Comparison of ENCODE assay signal across 9 cellular contexts in the genomic region with DNA sequence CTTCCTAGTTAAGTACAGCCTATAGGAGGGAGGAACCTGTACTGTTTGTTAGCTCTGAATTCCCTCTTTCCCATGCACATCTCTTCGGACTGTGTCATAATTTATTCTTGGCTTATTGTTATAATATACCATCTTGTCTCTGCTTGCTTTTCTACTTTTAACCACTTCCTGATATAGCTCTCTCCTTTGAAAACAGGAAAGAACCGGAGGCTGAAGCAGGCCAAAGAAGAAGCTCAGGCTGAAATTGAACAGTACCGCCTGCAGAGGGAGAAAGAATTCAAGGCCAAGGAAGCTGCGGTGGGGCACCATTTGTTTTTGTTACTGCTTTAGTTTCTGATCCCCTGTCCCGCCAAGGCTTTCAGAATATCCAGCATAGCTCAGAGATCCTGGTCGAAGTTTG. TPM values are rescaled to one million over a fixed set of nuclear protein-coding genes. Genes with fewer than 3 reads are reported as not detected.
DNase-seq lines count a peak whose midpoint lies in the region; ATAC-seq and TF ChIP-seq lines count a peak whose summit lies in the region.
"Had no signal": no experiment of that assay in that cellular context is flagged by ENCODE, and none has a peak within 500 bp of the region (broad histone marks: within the 10 kb centered on the region; RNA-seq: fewer than 3 reads in every experiment).

No MANE protein-coding gene starts in this region.

- H3F3A ChIP-seq in DOHH2 (ENCODE audit: control insufficient read depth, insufficient read depth): peaks cover 19% of the 10 kb centered on the region

- H3K9me3 ChIP-seq in DOHH2 (ENCODE audit: control insufficient read depth, insufficient read depth, low read length) (no peaks in the 10 kb centered on the region), suprapubic skin (no peaks in the 10 kb centered on the region)

- H3K36me3 Mint-ChIP-seq in activated naive CD4-positive, alpha-beta T cell treated with anti-CD3 and anti-CD28 coated beads, Interleukin-2, amount 50 U/mL, for 72 hours: peaks cover 35 to 62% of the 10 kb centered on the region in 2 donors

- peak; percentile 76 for DNase-seq in NOMO-1 treated with dmso at 0.1 percent for 144 hours (lab: John Stamatoyannopoulos, UW; ENCODE audit: unreplicated experiment)
- DNase-seq in activated naive CD4-positive, alpha-beta T cell treated with anti-CD3 and anti-CD28 coated beads, Interleukin-2, amount 50 U/mL, for 72 hours (ENCODE audit: low spot score in 2 of 2): peak in 1 of 2 donors; percentile 38
- peak; percentile 78 for DNase-seq in iris pigment epithelial cell (ENCODE audit: low read depth)
- no peak for DNase-seq in suprapubic skin (ENCODE audit: low spot score in 2 of 2)

- peak overlapping the region; percentile 94 for H3K4me2 ChIP-seq in DOHH2 (ENCODE audit: low read length)

- ATAC-seq in activated naive CD4-positive, alpha-beta T cell treated with anti-CD3 and anti-CD28 coated beads, Interleukin-2, amount 50 U/mL, for 72 hours: peak; percentile 16 to 25
- ATAC-seq in GM18858 (IDR thresholded peaks at IDR 0.05; ENCODE audit: unreplicated experiment): no peak
- ATAC-seq in GM21786 (IDR thresholded peaks at IDR 0.05; ENCODE audit: unreplicated experiment): no peak
- no peak for ATAC-seq in GM18907 (IDR thresholded peaks at IDR 0.05; ENCODE audit: unreplicated experiment)
- ATAC-seq: HCT116 had no signal

- H3K4me1 ChIP-seq in DOHH2 (ENCODE audit: control insufficient read depth, low read length) (peaks cover 43% of the 10 kb centered on the region), suprapubic skin (peaks cover 52% of the 10 kb centered on the region)

- TF ChIP-seq POLR2A in suprapubic skin (IDR thresholded peaks at IDR 0.05): no peak

- no peaks in the 10 kb centered on the region for H3K27me3 ChIP-seq in DOHH2 (ENCODE audit: control insufficient read depth, low read length)
- no peaks in the 10 kb centered on the region for H3K27me3 ChIP-seq in suprapubic skin

- H3K27ac Mint-ChIP-seq in activated naive CD4-positive, alpha-beta T cell treated with anti-CD3 and anti-CD28 coated beads, Interleukin-2, amount 50 U/mL, for 72 hours: peak overlapping the region; percentile 87 to 91

- peak overlapping the region; percentile 69 for H3K4me3 ChIP-seq in DOHH2 (ENCODE audit: low read length)
- peak overlapping the region; percentile 7 for H3K4me3 ChIP-seq in suprapubic skin

- TF ChIP-seq CTCF in DOHH2 (IDR thresholded peaks at IDR 0.05; ENCODE audit: low read depth, low read length, poor library complexity, severe bottlenecking) (peak; percentile 60), suprapubic skin (IDR thresholded peaks at IDR 0.05) (peak; percentile 26 to 36)

- peaks cover 82% of the 10 kb centered on the region for H3K79me2 ChIP-seq in DOHH2 (ENCODE audit: control insufficient read depth, low read length)

- peaks cover 25% of the 10 kb centered on the region for H4K20me1 ChIP-seq in DOHH2 (ENCODE audit: control insufficient read depth, insufficient read depth, low read depth, low read length)

- peaks cover 68% of the 10 kb centered on the region for H3K36me3 ChIP-seq in DOHH2 (ENCODE audit: control insufficient read depth, low read length)
- H3K36me3 ChIP-seq in suprapubic skin: peaks cover 44% of the 10 kb centered on the region

- H3K27ac ChIP-seq in DOHH2 (ENCODE audit: low read depth, low read length) (peak overlapping the region; percentile 90), suprapubic skin (peak overlapping the region; percentile 60)

- H3K9me3 Mint-ChIP-seq in activated naive CD4-positive, alpha-beta T cell treated with anti-CD3 and anti-CD28 coated beads, Interleukin-2, amount 50 U/mL, for 72 hours: no peaks in the 10 kb centered on the region

- 24% methylated on average over 6 of the region's 6 CpGs for WGBS in suprapubic skin

- no peak for TF ChIP-seq EP300 in suprapubic skin (IDR thresholded peaks at IDR 0.05)

- H3K9me2 ChIP-seq in DOHH2 (replicated peaks; ENCODE audit: control insufficient read depth, low read length): no peaks in the 10 kb centered on the region

RNA-seq across cellular contexts. Expression of gene ATP6V1G1, which starts 4.8 kb away (rescaled TPM):
- total RNA-seq in activated naive CD4-positive, alpha-beta T cell treated with anti-CD3 and anti-CD28 coated beads, Interleukin-2, amount 50 U/mL, for 72 hours: 10 to 100 TPM; 37.4 to 37.8 TPM
- total RNA-seq in suprapubic skin: 100 to 1,000 TPM; 181 to 234 (median 209) TPM

RNA-seq across cellular contexts. Expression of gene TMEM268, which starts 18.7 kb away (rescaled TPM):
- 10 to 100 TPM; 20.4 to 31.4 TPM for total RNA-seq in activated naive CD4-positive, alpha-beta T cell treated with anti-CD3 and anti-CD28 coated beads, Interleukin-2, amount 50 U/mL, for 72 hours
- total RNA-seq in suprapubic skin: 10 to 100 TPM in 2 of 4 donors, 1 to 10 TPM in 2; 3.2 to 12.3 (median 7.9) TPM

Comparison
In these comparisons a context has a peak if more than half of its experiments do, and no peak if none do; other contexts are left out.
1. DNase-seq: peak in NOMO-1 treated with dmso at 0.1 percent for 144 hours (single experiment) and iris pigment epithelial cell (single experiment); none in suprapubic skin (0 of 2).
2. ATAC-seq: peak in activated naive CD4-positive, alpha-beta T cell treated with anti-CD3 and anti-CD28 coated beads, Interleukin-2, amount 50 U/mL, for 72 hours (2 of 2); none in GM18858 (single experiment), GM21786 (single experiment) and GM18907 (single experiment).
3. RNA of gene ATP6V1G1, which starts 4.8 kb away (total RNA-seq): 181 to 234 TPM in suprapubic skin; 37.4 to 37.8 TPM in activated naive CD4-positive, alpha-beta T cell treated with anti-CD3 and anti-CD28 coated beads, Interleukin-2, amount 50 U/mL, for 72 hours; every median in the first group is over 4 times any median in the second.